ENCODE assay signal across 1 cellular context in the genomic region with DNA sequence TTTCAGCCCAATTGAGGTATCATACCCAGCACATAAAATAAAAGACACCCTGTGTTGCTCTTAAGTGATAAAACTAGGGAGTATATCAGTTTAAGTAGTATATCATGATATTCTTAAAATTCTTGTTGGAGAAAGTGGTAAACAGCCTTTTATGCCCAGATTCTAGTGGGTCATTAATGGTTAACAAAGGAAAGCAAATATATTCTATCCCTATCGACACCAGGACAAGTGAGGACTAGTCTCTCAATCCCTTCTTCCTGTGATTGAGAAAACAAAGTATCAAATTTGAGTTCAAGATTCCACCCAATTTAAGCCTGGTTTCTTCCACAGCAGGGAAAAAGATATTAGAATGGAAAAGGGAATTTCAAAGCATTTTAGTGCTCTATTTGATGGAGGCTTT.
TF ChIP-seq lines count a peak whose summit lies in the region.

No MANE protein-coding gene starts in this region.

TF ChIP-seq in IMR-90, 13 proteins besides CTCF, POLR2A, EP300 and RAD21 (continued from another document):
- TF ChIP-seq FOS (IDR thresholded peaks at IDR 0.05; ENCODE audit: low read depth, low read length) (no peak), SMC3 (IDR thresholded peaks at IDR 0.05; ENCODE audit: low read depth, low read length) (no peak), MXI1 (IDR thresholded peaks at IDR 0.05; ENCODE audit: borderline replicate concordance, low read depth, low read length) (no peak)
- TF ChIP-seq, protein P1, sequence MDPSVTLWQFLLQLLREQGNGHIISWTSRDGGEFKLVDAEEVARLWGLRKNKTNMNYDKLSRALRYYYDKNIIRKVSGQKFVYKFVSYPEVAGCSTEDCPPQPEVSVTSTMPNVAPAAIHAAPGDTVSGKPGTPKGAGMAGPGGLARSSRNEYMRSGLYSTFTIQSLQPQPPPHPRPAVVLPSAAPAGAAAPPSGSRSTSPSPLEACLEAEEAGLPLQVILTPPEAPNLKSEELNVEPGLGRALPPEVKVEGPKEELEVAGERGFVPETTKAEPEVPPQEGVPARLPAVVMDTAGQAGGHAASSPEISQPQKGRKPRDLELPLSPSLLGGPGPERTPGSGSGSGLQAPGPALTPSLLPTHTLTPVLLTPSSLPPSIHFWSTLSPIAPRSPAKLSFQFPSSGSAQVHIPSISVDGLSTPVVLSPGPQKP (IDR thresholded peaks at IDR 0.05; ENCODE audit: borderline replicate concordance, low read depth, low read length): no peak
